In the genomic region with DNA sequence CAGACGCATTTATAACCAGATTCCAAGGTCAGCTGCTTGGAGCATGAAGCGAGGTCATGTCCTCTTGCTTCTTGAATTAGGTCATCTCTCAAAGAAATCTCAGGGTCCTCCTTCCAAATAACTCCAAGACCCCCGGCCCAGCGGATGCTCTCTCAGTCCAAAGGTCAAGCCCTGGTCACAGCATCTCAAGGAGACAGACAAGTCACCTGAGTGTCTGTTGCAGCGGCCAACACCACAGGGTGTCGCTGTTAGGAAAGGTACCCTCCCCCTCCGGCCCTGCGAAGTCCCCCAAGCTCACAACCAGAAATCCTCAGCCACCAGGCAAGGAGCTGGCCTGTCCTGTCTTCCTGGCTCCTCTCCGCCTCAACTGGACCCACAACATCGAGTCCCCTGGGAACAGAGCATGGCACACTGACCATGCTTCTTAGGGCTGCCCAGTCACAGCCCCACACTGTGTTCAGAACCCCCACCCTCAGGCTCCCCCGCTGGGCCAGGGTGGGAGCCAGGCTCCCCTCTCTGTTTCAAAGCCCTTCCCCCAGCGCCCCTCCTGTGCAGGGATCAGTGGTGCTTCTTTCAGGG, we compare ENCODE assay signal across 12 cellular contexts.
DNase-seq lines count a peak whose midpoint lies in the region; TF ChIP-seq lines count a peak whose summit lies in the region.
"Had no signal": no experiment of that assay in that cellular context is flagged by ENCODE, and none has a peak within 500 bp of the region (broad histone marks: within the 10 kb centered on the region; RNA-seq: fewer than 3 reads in every experiment).

No MANE protein-coding gene starts in this region.

- H3K36me3 ChIP-seq in DOHH2 (ENCODE audit: control insufficient read depth, low read length) = no peaks in the 10 kb centered on the region
- H3K36me3 ChIP-seq in HAP-1 (replicated peaks) = no peaks in the 10 kb centered on the region
- no peaks in the 10 kb centered on the region for H3K36me3 ChIP-seq in mucosa of stomach (ENCODE audit: control insufficient read depth, insufficient read depth, low read length)
- H3K36me3 ChIP-seq: MG63 had no signal

- H3K9me3 ChIP-seq in DOHH2 (ENCODE audit: control insufficient read depth, insufficient read depth, low read length) (no peaks in the 10 kb centered on the region), HAP-1 (peaks cover 4% of the 10 kb centered on the region; the same call in 1 of the 2 replicates), mucosa of stomach (ENCODE audit: control insufficient read depth, low read length) (no peaks in the 10 kb centered on the region)
- H3K9me3 ChIP-seq: MG63 had no signal

- peak overlapping the region; percentile 30 for H3K9ac ChIP-seq in mucosa of stomach (ENCODE audit: low read length)

- H3K4me2 ChIP-seq in DOHH2 (ENCODE audit: low read length) = no peak overlapping the region

- intact Hi-C loops in activated T-helper 1 cell treated with anti-CD3 and anti-CD28 coated beads, Interleukin-12 subunit alpha, Interleukin-12 subunit beta, Interleukin-2, Interleukin-4 antibody, amounts not matched to agents 30 ng/mL and 10 ng/mL and 1 ng/mL, durations not matched to agents 14 hours and 24 hours and 36 hours (cut with micrococcal nuclease) = loop anchor here (1.0 kb wide), 1 partner anchor 265 kb away; no protein-coding TSS in a partner anchor
- intact Hi-C loops in dorsolateral prefrontal cortex (cut with DNase I) = loop anchor here (2.0 to 5.0 kb wide), 2 partner anchors 266 to 268 kb away; no protein-coding TSS in a partner anchor

- H3K4me1 ChIP-seq in DOHH2 (ENCODE audit: control insufficient read depth, low read length) (peaks cover 11% of the 10 kb centered on the region), HAP-1 (peaks cover 18% of the 10 kb centered on the region), mucosa of stomach (ENCODE audit: control insufficient read depth, insufficient read depth, low read length) (peaks cover 55% of the 10 kb centered on the region)

- H3K79me2 ChIP-seq in DOHH2 (ENCODE audit: control insufficient read depth, low read length) = no peaks in the 10 kb centered on the region

- peaks cover 23% of the 10 kb centered on the region for H3K4me1 Mint-ChIP-seq in chondrocyte (ENCODE audit: low read depth)
- peaks cover 6% of the 10 kb centered on the region for H3K4me1 Mint-ChIP-seq in activated T-helper 1 cell treated with anti-CD3 and anti-CD28 coated beads, Interleukin-12 subunit alpha, Interleukin-12 subunit beta, Interleukin-2, Interleukin-4 antibody, amounts not matched to agents 30 ng/mL and 10 ng/mL and 1 ng/mL, durations not matched to agents 14 hours and 24 hours and 36 hours (ENCODE audit: low read depth)

- peaks cover under 1% of the 10 kb centered on the region for H3K9me3 Mint-ChIP-seq in chondrocyte (ENCODE audit: low read depth)
- no peaks in the 10 kb centered on the region for H3K9me3 Mint-ChIP-seq in activated T-helper 1 cell treated with anti-CD3 and anti-CD28 coated beads, Interleukin-12 subunit alpha, Interleukin-12 subunit beta, Interleukin-2, Interleukin-4 antibody, amounts not matched to agents 30 ng/mL and 10 ng/mL and 1 ng/mL, durations not matched to agents 14 hours and 24 hours and 36 hours

- in situ Hi-C loops in HAP-1 (cut with MboI; ENCODE audit: low sequenced_read_pairs) = loop anchor here (10.0 kb wide), 1 partner anchor 264 kb away; no protein-coding TSS in a partner anchor

- DNase-seq in HAP-1 (ENCODE audit: low spot score in 2 of 2) (peak; percentile 49 to 76), chondrocyte (ENCODE audit: low spot score) (no peak), SW480 (ENCODE audit: low spot score) (no peak), dorsolateral prefrontal cortex (no peak), A172 (ENCODE audit: low spot score) (no peak)
- DNase-seq in activated T-helper 1 cell treated with anti-CD3 and anti-CD28 coated beads, Interleukin-12 subunit alpha, Interleukin-12 subunit beta, Interleukin-2, Interleukin-4 antibody, amounts not matched to agents 30 ng/mL and 10 ng/mL and 1 ng/mL, durations not matched to agents 14 hours and 24 hours and 36 hours (ENCODE audit: low spot score) = no peak
- DNase-seq: activated naive CD4-positive, alpha-beta T cell; MG63; posterior cingulate gyrus had no signal

- no peaks in the 10 kb centered on the region for H3K36me3 Mint-ChIP-seq in chondrocyte (ENCODE audit: low read depth)
- no peaks in the 10 kb centered on the region for H3K36me3 Mint-ChIP-seq in activated T-helper 1 cell treated with anti-CD3 and anti-CD28 coated beads, Interleukin-12 subunit alpha, Interleukin-12 subunit beta, Interleukin-2, Interleukin-4 antibody, amounts not matched to agents 30 ng/mL and 10 ng/mL and 1 ng/mL, durations not matched to agents 14 hours and 24 hours and 36 hours (ENCODE audit: low read depth)

- no peaks in the 10 kb centered on the region for H3K9me2 ChIP-seq in DOHH2 (replicated peaks; ENCODE audit: control insufficient read depth, low read length)

- H4K20me1 ChIP-seq in DOHH2 (ENCODE audit: control insufficient read depth, insufficient read depth, low read depth, low read length) = no peaks in the 10 kb centered on the region

- no peak overlapping the region for H3K27ac ChIP-seq in DOHH2 (ENCODE audit: low read depth, low read length)
- no peak overlapping the region for H3K27ac ChIP-seq in dorsolateral prefrontal cortex
- H3K27ac ChIP-seq: VCaP had no signal

- no peak overlapping the region for H3K4me3 Mint-ChIP-seq in chondrocyte (ENCODE audit: unreplicated experiment)
- no peak overlapping the region for H3K4me3 Mint-ChIP-seq in activated T-helper 1 cell treated with anti-CD3 and anti-CD28 coated beads, Interleukin-12 subunit alpha, Interleukin-12 subunit beta, Interleukin-2, Interleukin-4 antibody, amounts not matched to agents 30 ng/mL and 10 ng/mL and 1 ng/mL, durations not matched to agents 14 hours and 24 hours and 36 hours

- H3K4me3 ChIP-seq in DOHH2 (ENCODE audit: low read length) (no peak overlapping the region), HAP-1 (no peak overlapping the region), mucosa of stomach (ENCODE audit: low read length) (no peak overlapping the region), dorsolateral prefrontal cortex (no peak overlapping the region)
- H3K4me3 ChIP-seq: MG63 had no signal

- TF ChIP-seq CTCF in DOHH2 (IDR thresholded peaks at IDR 0.05; ENCODE audit: low read depth, low read length, poor library complexity, severe bottlenecking) (peak; percentile 44), chondrocyte (IDR thresholded peaks at IDR 0.05) (peak; percentile 61), dorsolateral prefrontal cortex (IDR thresholded peaks at IDR 0.05 in 54 of 56, conservative IDR thresholded peaks at IDR 0.05 in 2 of 56; ENCODE audit: low read depth in 1 of 56, partially characterized antibody in 56 of 56) (peak in 9 of 56 donors; percentile 11 to 21 (median 18))

- H3F3A ChIP-seq in DOHH2 (ENCODE audit: control insufficient read depth, insufficient read depth) = no peaks in the 10 kb centered on the region

- H3K27ac Mint-ChIP-seq in chondrocyte (ENCODE audit: unreplicated experiment) = no peak overlapping the region
- no peak overlapping the region for H3K27ac Mint-ChIP-seq in activated T-helper 1 cell treated with anti-CD3 and anti-CD28 coated beads, Interleukin-12 subunit alpha, Interleukin-12 subunit beta, Interleukin-2, Interleukin-4 antibody, amounts not matched to agents 30 ng/mL and 10 ng/mL and 1 ng/mL, durations not matched to agents 14 hours and 24 hours and 36 hours

- H3K27me3 Mint-ChIP-seq in chondrocyte (ENCODE audit: low read depth) = no peaks in the 10 kb centered on the region
- peaks cover 7% of the 10 kb centered on the region for H3K27me3 Mint-ChIP-seq in activated T-helper 1 cell treated with anti-CD3 and anti-CD28 coated beads, Interleukin-12 subunit alpha, Interleukin-12 subunit beta, Interleukin-2, Interleukin-4 antibody, amounts not matched to agents 30 ng/mL and 10 ng/mL and 1 ng/mL, durations not matched to agents 14 hours and 24 hours and 36 hours (ENCODE audit: insufficient read depth)

- H3K27me3 ChIP-seq in DOHH2 (ENCODE audit: control insufficient read depth, low read length) (peaks cover 8% of the 10 kb centered on the region), HAP-1 (ENCODE audit: low read depth) (no peaks in the 10 kb centered on the region), mucosa of stomach (ENCODE audit: control insufficient read depth, insufficient read depth, low read length) (no peaks in the 10 kb centered on the region), dorsolateral prefrontal cortex (no peaks in the 10 kb centered on the region)
- H3K27me3 ChIP-seq: MG63 had no signal

Comparison
In these comparisons a context has a peak if more than half of its experiments do, and no peak if none do; other contexts are left out.
1. DNase-seq: peak in HAP-1 (2 of 2); none in chondrocyte (single experiment), SW480 (single experiment), activated T-helper 1 cell treated with anti-CD3 and anti-CD28 coated beads, Interleukin-12 subunit alpha, Interleukin-12 subunit beta, Interleukin-2, Interleukin-4 antibody, amounts not matched to agents 30 ng/mL and 10 ng/mL and 1 ng/mL, durations not matched to agents 14 hours and 24 hours and 36 hours (single experiment), dorsolateral prefrontal cortex (0 of 10) and A172 (single experiment).